In the genomic region with DNA sequence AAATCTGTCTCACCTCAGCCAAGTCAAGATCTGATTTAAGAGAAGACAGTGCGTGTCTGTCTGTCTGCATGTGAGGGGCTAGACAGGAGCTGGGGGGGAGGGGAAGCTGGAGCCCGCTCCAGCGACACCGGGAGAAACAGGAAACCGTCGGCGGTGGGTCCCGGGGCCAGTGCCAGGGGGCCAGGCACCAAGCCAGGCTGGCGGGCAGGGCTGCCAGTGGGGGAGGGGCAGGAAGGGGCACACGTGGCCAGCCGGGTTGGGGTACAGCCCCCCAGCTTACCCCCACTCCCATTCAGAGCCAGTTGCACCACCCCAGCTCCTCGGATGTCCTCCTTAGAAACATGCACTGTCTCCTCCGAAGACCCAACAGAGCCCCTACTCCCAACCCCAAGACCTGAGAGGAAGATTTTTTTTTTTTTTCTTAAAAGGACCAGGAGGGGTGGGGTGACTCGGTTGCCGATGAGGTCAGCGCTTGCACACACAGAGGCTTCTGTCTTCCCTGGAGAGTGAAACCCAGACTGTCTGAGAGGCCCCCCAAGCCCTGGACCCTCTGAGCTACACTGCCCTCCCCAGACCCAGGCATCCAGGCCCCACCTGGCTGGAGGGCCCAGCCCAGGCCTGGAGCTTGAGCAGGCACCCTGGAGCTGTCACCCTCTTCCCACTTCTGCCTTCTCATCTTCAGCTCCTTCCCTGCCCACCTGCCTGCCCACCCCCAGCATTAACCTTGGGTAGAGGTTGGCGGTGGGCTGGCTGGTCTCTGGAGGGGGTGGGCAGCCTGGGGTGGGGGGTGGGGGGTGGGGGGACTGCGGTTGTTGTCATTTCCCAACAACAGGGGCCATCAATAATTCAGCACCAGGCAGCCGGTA, we compare ENCODE assay signal across 2 cellular contexts.
TF ChIP-seq lines count a peak whose summit lies in the region.

No MANE protein-coding gene starts in this region.

TF ChIP-seq in A549, 52 proteins besides CTCF, POLR2A, EP300 and RAD21:
- TF ChIP-seq, protein P1, sequence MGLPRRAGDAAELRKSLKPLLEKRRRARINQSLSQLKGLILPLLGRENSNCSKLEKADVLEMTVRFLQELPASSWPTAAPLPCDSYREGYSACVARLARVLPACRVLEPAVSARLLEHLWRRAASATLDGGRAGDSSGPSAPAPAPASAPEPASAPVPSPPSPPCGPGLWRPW (IDR thresholded peaks at IDR 0.05): no peak
- no peak for TF ChIP-seq FOXS1 (CRISPR knock-in tag; IDR thresholded peaks at IDR 0.05)
- TF ChIP-seq, protein P2, sequence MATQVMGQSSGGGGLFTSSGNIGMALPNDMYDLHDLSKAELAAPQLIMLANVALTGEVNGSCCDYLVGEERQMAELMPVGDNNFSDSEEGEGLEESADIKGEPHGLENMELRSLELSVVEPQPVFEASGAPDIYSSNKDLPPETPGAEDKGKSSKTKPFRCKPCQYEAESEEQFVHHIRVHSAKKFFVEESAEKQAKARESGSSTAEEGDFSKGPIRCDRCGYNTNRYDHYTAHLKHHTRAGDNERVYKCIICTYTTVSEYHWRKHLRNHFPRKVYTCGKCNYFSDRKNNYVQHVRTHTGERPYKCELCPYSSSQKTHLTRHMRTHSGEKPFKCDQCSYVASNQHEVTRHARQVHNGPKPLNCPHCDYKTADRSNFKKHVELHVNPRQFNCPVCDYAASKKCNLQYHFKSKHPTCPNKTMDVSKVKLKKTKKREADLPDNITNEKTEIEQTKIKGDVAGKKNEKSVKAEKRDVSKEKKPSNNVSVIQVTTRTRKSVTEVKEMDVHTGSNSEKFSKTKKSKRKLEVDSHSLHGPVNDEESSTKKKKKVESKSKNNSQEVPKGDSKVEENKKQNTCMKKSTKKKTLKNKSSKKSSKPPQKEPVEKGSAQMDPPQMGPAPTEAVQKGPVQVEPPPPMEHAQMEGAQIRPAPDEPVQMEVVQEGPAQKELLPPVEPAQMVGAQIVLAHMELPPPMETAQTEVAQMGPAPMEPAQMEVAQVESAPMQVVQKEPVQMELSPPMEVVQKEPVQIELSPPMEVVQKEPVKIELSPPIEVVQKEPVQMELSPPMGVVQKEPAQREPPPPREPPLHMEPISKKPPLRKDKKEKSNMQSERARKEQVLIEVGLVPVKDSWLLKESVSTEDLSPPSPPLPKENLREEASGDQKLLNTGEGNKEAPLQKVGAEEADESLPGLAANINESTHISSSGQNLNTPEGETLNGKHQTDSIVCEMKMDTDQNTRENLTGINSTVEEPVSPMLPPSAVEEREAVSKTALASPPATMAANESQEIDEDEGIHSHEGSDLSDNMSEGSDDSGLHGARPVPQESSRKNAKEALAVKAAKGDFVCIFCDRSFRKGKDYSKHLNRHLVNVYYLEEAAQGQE (IDR thresholded peaks at IDR 0.05): no peak
- TF ChIP-seq ZSCAN20 (CRISPR knock-in tag; IDR thresholded peaks at IDR 0.05): no peak
- TF ChIP-seq, protein P3, sequence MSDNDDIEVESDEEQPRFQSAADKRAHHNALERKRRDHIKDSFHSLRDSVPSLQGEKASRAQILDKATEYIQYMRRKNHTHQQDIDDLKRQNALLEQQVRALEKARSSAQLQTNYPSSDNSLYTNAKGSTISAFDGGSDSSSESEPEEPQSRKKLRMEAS (IDR thresholded peaks at IDR 0.05): peak; percentile 52; the same call in 1 of the 2 replicates
- TF ChIP-seq JUNB (IDR thresholded peaks at IDR 0.05): no peak
- TF ChIP-seq FOSB (CRISPR knock-in tag; IDR thresholded peaks at IDR 0.05): no peak
- TF ChIP-seq TP53 (CRISPR knock-in tag; IDR thresholded peaks at IDR 0.05): no peak
- TF ChIP-seq HEYL (CRISPR knock-in tag; IDR thresholded peaks at IDR 0.05): no peak
- TF ChIP-seq, protein P4, sequence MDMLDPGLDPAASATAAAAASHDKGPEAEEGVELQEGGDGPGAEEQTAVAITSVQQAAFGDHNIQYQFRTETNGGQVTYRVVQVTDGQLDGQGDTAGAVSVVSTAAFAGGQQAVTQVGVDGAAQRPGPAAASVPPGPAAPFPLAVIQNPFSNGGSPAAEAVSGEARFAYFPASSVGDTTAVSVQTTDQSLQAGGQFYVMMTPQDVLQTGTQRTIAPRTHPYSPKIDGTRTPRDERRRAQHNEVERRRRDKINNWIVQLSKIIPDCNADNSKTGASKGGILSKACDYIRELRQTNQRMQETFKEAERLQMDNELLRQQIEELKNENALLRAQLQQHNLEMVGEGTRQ (IDR thresholded peaks at IDR 0.05): no peak
- TF ChIP-seq CHD4 (IDR thresholded peaks at IDR 0.05; ENCODE audit: borderline replicate concordance): no peak
- TF ChIP-seq NR3C1 (IDR thresholded peaks at IDR 0.05): no peak
- no peak for TF ChIP-seq HOXB13 (CRISPR knock-in tag; IDR thresholded peaks at IDR 0.05; ENCODE audit: low read depth)
- TF ChIP-seq, protein P5, sequence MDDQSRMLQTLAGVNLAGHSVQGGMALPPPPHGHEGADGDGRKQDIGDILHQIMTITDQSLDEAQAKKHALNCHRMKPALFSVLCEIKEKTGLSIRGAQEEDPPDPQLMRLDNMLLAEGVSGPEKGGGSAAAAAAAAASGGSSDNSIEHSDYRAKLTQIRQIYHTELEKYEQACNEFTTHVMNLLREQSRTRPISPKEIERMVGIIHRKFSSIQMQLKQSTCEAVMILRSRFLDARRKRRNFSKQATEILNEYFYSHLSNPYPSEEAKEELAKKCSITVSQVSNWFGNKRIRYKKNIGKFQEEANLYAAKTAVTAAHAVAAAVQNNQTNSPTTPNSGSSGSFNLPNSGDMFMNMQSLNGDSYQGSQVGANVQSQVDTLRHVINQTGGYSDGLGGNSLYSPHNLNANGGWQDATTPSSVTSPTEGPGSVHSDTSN (IDR thresholded peaks at IDR 0.05): 0 out of 2 replicates have a peak, but pooled peaks have one; percentile 33
- no peak for TF ChIP-seq CHD2 (IDR thresholded peaks at IDR 0.05; ENCODE audit: low read length, partially characterized antibody)
- peak; percentile 31; the same call in 1 of the 2 replicates for TF ChIP-seq MYC (IDR thresholded peaks at IDR 0.05; ENCODE audit: borderline replicate concordance, low read length)

TF ChIP-seq in H1, 55 proteins besides CTCF, POLR2A, EP300 and RAD21:
- no peak for TF ChIP-seq NANOG (IDR thresholded peaks at IDR 0.05; ENCODE audit: insufficient read depth, low read depth, low read length, poor library complexity, severe bottlenecking)
- no peak for TF ChIP-seq CREB1 (IDR thresholded peaks at IDR 0.05)
- no peak for TF ChIP-seq MAFK (IDR thresholded peaks at IDR 0.05; ENCODE audit: low read depth, low read length)
- TF ChIP-seq SP2 (IDR thresholded peaks at IDR 0.05; ENCODE audit: low read length): no peak
